1 cellular context compared by ENCODE assay signal in genomic region chr6:28136585-28137457, GRCh38.
A peak's percentile ranks its signal among the peaks of the same experiment; 100 is the strongest.
TF ChIP-seq lines count a peak whose summit lies in the region.

No MANE protein-coding gene starts in this region.

TF ChIP-seq in GM12878, 131 proteins besides CTCF, POLR2A, EP300 and RAD21 (continued from another document and continues in another):
- TF ChIP-seq, protein P1, sequence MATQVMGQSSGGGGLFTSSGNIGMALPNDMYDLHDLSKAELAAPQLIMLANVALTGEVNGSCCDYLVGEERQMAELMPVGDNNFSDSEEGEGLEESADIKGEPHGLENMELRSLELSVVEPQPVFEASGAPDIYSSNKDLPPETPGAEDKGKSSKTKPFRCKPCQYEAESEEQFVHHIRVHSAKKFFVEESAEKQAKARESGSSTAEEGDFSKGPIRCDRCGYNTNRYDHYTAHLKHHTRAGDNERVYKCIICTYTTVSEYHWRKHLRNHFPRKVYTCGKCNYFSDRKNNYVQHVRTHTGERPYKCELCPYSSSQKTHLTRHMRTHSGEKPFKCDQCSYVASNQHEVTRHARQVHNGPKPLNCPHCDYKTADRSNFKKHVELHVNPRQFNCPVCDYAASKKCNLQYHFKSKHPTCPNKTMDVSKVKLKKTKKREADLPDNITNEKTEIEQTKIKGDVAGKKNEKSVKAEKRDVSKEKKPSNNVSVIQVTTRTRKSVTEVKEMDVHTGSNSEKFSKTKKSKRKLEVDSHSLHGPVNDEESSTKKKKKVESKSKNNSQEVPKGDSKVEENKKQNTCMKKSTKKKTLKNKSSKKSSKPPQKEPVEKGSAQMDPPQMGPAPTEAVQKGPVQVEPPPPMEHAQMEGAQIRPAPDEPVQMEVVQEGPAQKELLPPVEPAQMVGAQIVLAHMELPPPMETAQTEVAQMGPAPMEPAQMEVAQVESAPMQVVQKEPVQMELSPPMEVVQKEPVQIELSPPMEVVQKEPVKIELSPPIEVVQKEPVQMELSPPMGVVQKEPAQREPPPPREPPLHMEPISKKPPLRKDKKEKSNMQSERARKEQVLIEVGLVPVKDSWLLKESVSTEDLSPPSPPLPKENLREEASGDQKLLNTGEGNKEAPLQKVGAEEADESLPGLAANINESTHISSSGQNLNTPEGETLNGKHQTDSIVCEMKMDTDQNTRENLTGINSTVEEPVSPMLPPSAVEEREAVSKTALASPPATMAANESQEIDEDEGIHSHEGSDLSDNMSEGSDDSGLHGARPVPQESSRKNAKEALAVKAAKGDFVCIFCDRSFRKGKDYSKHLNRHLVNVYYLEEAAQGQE (IDR thresholded peaks at IDR 0.05; ENCODE audit: low read depth, low read length) = peak; percentile 10; the same call in 1 of the 2 replicates
- TF ChIP-seq NR2F1 (conservative IDR thresholded peaks at IDR 0.05) (peak; percentile 88), NRF1 (conservative IDR thresholded peaks at IDR 0.05; ENCODE audit: low read depth, low read length) (no peak), E2F4 (IDR thresholded peaks at IDR 0.05; ENCODE audit: low read depth, low read length) (no peak), ASH2L (IDR thresholded peaks at IDR 0.05; ENCODE audit: borderline replicate concordance, low read depth) (0 out of 2 replicates have a peak, but pooled peaks have one; percentile 49), NR2C2 (IDR thresholded peaks at IDR 0.05; ENCODE audit: borderline replicate concordance, control insufficient read depth, insufficient read length, low read depth) (no peak), SMC3 (IDR thresholded peaks at IDR 0.05; ENCODE audit: borderline replicate concordance, low read length) (peak; percentile 27; the same call in 1 of the 2 replicates), CEBPZ (IDR thresholded peaks at IDR 0.05; ENCODE audit: low read depth, low read length) (no peak), ZNF622 (IDR thresholded peaks at IDR 0.05) (no peak), SREBF1 (IDR thresholded peaks at IDR 0.05; ENCODE audit: low read length) (no peak), LARP7 (IDR thresholded peaks at IDR 0.05) (no peak), KLF5 (IDR thresholded peaks at IDR 0.05; ENCODE audit: partially characterized antibody) (peak; percentile 23), PRDM15 (CRISPR knock-in tag; IDR thresholded peaks at IDR 0.05) (no peak), POLR2AphosphoS5 (IDR thresholded peaks at IDR 0.05; ENCODE audit: low read length) (peak; percentile 86), TAF1 (IDR thresholded peaks at IDR 0.05; ENCODE audit: borderline replicate concordance, low read depth, low read length) (peak; percentile 94), MTA2 (IDR thresholded peaks at IDR 0.05; ENCODE audit: low read depth) (peak; percentile 47; the same call in 1 of the 2 replicates), BMI1 (IDR thresholded peaks at IDR 0.05; ENCODE audit: borderline replicate concordance) (no peak), SMAD5 (IDR thresholded peaks at IDR 0.05; ENCODE audit: low read depth) (peak; percentile 80), ATF7 (IDR thresholded peaks at IDR 0.05; ENCODE audit: low read depth) (peak; percentile 58; the same call in 1 of the 2 replicates), POU2F2 (IDR thresholded peaks at IDR 0.05; ENCODE audit: borderline replicate concordance, low read depth, low read length) (peak; percentile 86; the same call in 2 of the 3 replicates), EZH2 (IDR thresholded peaks at IDR 0.05; ENCODE audit: borderline replicate concordance, control insufficient read depth, low read depth, low read length) (no peak), SKIL (IDR thresholded peaks at IDR 0.05; ENCODE audit: low read depth, poor library complexity, severe bottlenecking) (peak; percentile 46), BACH1 (IDR thresholded peaks at IDR 0.05; ENCODE audit: borderline replicate concordance) (no peak), SREBF2 (IDR thresholded peaks at IDR 0.05; ENCODE audit: low read length) (no peak), STAT3 (IDR thresholded peaks at IDR 0.05; ENCODE audit: low read depth, low read length) (0 out of 2 replicates have a peak, but pooled peaks have one; percentile 39), RB1 (IDR thresholded peaks at IDR 0.05; ENCODE audit: borderline replicate concordance) (no peak), JUND (IDR thresholded peaks at IDR 0.05; ENCODE audit: low read depth, low read length) (no peak), RELA (IDR thresholded peaks at IDR 0.05; ENCODE audit: borderline replicate concordance, partially characterized antibody) (peak; percentile 86), HDGF (IDR thresholded peaks at IDR 0.05) (no peak), CBX3 (IDR thresholded peaks at IDR 0.05; ENCODE audit: borderline replicate concordance, low read depth) (no peak), CEBPB (IDR thresholded peaks at IDR 0.05; ENCODE audit: borderline replicate concordance in 1 of 2, low read depth in 2 of 2, low read length in 2 of 2) (no peak), STAT1 (conservative IDR thresholded peaks at IDR 0.05) (peak; percentile 82; the same call in 1 of the 2 replicates)
- TF ChIP-seq, protein P2, sequence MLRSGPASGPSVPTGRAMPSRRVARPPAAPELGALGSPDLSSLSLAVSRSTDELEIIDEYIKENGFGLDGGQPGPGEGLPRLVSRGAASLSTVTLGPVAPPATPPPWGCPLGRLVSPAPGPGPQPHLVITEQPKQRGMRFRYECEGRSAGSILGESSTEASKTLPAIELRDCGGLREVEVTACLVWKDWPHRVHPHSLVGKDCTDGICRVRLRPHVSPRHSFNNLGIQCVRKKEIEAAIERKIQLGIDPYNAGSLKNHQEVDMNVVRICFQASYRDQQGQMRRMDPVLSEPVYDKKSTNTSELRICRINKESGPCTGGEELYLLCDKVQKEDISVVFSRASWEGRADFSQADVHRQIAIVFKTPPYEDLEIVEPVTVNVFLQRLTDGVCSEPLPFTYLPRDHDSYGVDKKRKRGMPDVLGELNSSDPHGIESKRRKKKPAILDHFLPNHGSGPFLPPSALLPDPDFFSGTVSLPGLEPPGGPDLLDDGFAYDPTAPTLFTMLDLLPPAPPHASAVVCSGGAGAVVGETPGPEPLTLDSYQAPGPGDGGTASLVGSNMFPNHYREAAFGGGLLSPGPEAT (IDR thresholded peaks at IDR 0.05; ENCODE audit: low read depth) = peak; percentile 85
- TF ChIP-seq, protein P3, sequence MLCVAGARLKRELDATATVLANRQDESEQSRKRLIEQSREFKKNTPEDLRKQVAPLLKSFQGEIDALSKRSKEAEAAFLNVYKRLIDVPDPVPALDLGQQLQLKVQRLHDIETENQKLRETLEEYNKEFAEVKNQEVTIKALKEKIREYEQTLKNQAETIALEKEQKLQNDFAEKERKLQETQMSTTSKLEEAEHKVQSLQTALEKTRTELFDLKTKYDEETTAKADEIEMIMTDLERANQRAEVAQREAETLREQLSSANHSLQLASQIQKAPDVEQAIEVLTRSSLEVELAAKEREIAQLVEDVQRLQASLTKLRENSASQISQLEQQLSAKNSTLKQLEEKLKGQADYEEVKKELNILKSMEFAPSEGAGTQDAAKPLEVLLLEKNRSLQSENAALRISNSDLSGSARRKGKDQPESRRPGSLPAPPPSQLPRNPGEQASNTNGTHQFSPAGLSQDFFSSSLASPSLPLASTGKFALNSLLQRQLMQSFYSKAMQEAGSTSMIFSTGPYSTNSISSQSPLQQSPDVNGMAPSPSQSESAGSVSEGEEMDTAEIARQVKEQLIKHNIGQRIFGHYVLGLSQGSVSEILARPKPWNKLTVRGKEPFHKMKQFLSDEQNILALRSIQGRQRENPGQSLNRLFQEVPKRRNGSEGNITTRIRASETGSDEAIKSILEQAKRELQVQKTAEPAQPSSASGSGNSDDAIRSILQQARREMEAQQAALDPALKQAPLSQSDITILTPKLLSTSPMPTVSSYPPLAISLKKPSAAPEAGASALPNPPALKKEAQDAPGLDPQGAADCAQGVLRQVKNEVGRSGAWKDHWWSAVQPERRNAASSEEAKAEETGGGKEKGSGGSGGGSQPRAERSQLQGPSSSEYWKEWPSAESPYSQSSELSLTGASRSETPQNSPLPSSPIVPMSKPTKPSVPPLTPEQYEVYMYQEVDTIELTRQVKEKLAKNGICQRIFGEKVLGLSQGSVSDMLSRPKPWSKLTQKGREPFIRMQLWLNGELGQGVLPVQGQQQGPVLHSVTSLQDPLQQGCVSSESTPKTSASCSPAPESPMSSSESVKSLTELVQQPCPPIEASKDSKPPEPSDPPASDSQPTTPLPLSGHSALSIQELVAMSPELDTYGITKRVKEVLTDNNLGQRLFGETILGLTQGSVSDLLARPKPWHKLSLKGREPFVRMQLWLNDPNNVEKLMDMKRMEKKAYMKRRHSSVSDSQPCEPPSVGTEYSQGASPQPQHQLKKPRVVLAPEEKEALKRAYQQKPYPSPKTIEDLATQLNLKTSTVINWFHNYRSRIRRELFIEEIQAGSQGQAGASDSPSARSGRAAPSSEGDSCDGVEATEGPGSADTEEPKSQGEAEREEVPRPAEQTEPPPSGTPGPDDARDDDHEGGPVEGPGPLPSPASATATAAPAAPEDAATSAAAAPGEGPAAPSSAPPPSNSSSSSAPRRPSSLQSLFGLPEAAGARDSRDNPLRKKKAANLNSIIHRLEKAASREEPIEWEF (IDR thresholded peaks at IDR 0.05; ENCODE audit: insufficient replicate concordance, low read depth, low read length) = peak; percentile 28
- TF ChIP-seq, protein P4, sequence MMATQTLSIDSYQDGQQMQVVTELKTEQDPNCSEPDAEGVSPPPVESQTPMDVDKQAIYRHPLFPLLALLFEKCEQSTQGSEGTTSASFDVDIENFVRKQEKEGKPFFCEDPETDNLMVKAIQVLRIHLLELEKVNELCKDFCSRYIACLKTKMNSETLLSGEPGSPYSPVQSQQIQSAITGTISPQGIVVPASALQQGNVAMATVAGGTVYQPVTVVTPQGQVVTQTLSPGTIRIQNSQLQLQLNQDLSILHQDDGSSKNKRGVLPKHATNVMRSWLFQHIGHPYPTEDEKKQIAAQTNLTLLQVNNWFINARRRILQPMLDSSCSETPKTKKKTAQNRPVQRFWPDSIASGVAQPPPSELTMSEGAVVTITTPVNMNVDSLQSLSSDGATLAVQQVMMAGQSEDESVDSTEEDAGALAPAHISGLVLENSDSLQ (IDR thresholded peaks at IDR 0.05) = 0 out of 2 replicates have a peak, but pooled peaks have one; percentile 10
